In the genomic region with DNA sequence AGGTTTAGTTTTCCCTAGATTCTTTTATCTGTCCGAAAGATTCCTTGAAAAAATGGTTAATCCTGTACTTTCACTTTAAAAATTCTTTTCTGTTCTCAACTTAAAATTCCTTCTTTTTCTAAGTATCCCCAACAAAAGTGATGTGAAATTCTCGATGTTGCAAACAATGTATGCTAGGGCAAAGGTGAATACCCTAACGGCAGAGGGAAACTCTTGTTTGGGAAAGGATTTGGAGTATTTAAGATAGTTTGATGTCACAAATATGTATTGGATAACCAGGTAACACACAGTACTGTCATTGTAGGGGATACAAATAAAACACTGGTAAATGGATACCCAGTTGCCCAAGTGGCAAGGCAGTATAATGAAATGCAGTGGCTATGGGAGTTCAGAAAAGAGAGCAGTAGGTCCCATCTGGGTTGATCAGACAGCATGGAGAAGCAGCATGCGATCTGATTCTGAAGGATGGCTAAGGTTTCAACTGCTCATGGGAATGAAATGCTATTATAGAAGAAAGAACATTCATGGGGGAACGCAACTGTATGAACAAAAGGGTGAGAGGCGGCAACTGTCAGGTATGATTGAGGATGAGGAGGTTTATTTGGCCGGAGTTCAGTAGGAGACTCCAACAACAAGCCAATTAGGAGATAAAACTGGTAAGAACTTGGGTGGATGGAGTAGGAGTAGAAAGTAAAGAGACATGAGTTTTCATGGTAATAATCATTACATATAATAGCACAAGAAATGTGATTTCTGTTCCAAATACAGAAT, we compare ENCODE assay signal across 26 cellular contexts. TPM values are rescaled to one million over a fixed set of nuclear protein-coding genes. Genes with fewer than 3 reads are reported as not detected.
A peak's percentile ranks its signal among the peaks of the same experiment; 100 is the strongest.
DNase-seq lines count a peak whose midpoint lies in the region; ATAC-seq and TF ChIP-seq lines count a peak whose summit lies in the region.
"Had no signal": no experiment of that assay in that cellular context is flagged by ENCODE, and none has a peak within 500 bp of the region (broad histone marks: within the 10 kb centered on the region; RNA-seq: fewer than 3 reads in every experiment).

No MANE protein-coding gene starts in this region.

- no peak overlapping the region for H3K27ac ChIP-seq in CD4-positive, alpha-beta memory T cell (ENCODE audit: low read depth, low read length)
- H3K27ac ChIP-seq in parathyroid adenoma, result no peak overlapping the region
- H3K27ac ChIP-seq: 22Rv1, body of pancreas, coronary artery, thyroid gland, WERI-Rb-1 had no signal

- intact Hi-C loops in CD4-positive, alpha-beta memory T cell (cut with micrococcal nuclease), result loop anchor here (5.0 to 10.0 kb wide), 4 partner anchors 293 to 1035 kb away; a partner anchor contains a TSS

- no peaks in the 10 kb centered on the region for H3K27me3 ChIP-seq in CD4-positive, alpha-beta memory T cell (ENCODE audit: insufficient read depth, low read length)
- no peaks in the 10 kb centered on the region for H3K27me3 ChIP-seq in parathyroid adenoma (ENCODE audit: control insufficient read depth, insufficient read depth, low read length)
- H3K27me3 ChIP-seq: BE2C, body of pancreas, heart left ventricle, thyroid gland had no signal

- POLR2A ChIA-PET in CD4-positive, alpha-beta memory T cell (lab: Charles Lee; ENCODE audit: partially characterized antibody), result interaction anchor here (1.2 to 4.8 kb wide), 2 partner anchors 28 to 93 kb away, joined by 4 to 44 read pairs; no protein-coding TSS in a partner anchor

- no peak for TF ChIP-seq CTCF in parathyroid adenoma (IDR thresholded peaks at IDR 0.05)

- H3K9me3 ChIP-seq in CD4-positive, alpha-beta memory T cell (ENCODE audit: control insufficient read depth in 1 of 2, low read length in 2 of 2), result no peaks in the 10 kb centered on the region
- H3K9me3 ChIP-seq in T-helper 17 cell (ENCODE audit: control insufficient read depth, low read length, poor library complexity, severe bottlenecking), result no peaks in the 10 kb centered on the region
- no peaks in the 10 kb centered on the region for H3K9me3 ChIP-seq in parathyroid adenoma (ENCODE audit: control insufficient read depth, low read length)
- H3K9me3 ChIP-seq: BE2C, body of pancreas, heart left ventricle, thyroid gland had no signal

- H3K9ac ChIP-seq in parathyroid adenoma, result no peak overlapping the region

- CTCF ChIA-PET in CD4-positive, alpha-beta memory T cell (lab: Charles Lee; ENCODE audit: partially characterized antibody), result interaction anchor here (0.6 kb wide), 1 partner anchor 18 kb away, joined by 3 read pairs; no protein-coding TSS in a partner anchor

- no peaks in the 10 kb centered on the region for H3K27me3 Mint-ChIP-seq in CD4-positive, alpha-beta memory T cell
- H3K27me3 Mint-ChIP-seq in T-helper 17 cell, result no peaks in the 10 kb centered on the region
- H3K27me3 Mint-ChIP-seq in immature natural killer cell (ENCODE audit: low read depth in 3 of 3), result peaks cover 12 to 22% (median 13%) of the 10 kb centered on the region in 3 donors
- H3K27me3 Mint-ChIP-seq: activated CD4-positive, alpha-beta memory T cell treated with anti-CD3 and anti-CD28 coated beads for 36 hours; activated naive CD8-positive, alpha-beta T cell treated with anti-CD3 and anti-CD28 coated beads, Interleukin-2, amount 10 ng/mL, durations not matched to agents 7 days and 5 days had no signal

- ATAC-seq in T-helper 17 cell (no peak), HG03432 (IDR thresholded peaks at IDR 0.05; ENCODE audit: unreplicated experiment) (no peak)
- ATAC-seq: activated T-cell treated with anti-CD3 and anti-CD28 coated beads, Interleukin-2, amount 50 U/mL, for 4 hours; body of pancreas; heart left ventricle; sciatic nerve; stimulated activated effector memory CD8-positive, alpha-beta T cell treated with anti-CD3 and anti-CD28 coated beads, Interleukin-12 subunit alpha, Interleukin-12 subunit beta, amount 100 ng/mL, for 72 hours had no signal

- no peak overlapping the region for H2AFZ ChIP-seq in parathyroid adenoma

- H3K4me1 ChIP-seq in CD4-positive, alpha-beta memory T cell (ENCODE audit: insufficient read depth, low read length), result peaks cover 72% of the 10 kb centered on the region
- H3K4me1 ChIP-seq in parathyroid adenoma, result peaks cover 21% of the 10 kb centered on the region
- H3K4me1 ChIP-seq: BE2C had no signal

- DNase-seq in DMS 273 (lab: John Stamatoyannopoulos, UW; ENCODE audit: unreplicated experiment) (peak; percentile 3), DMS 273 treated with DMSO at 0.1 percent for 48 hours (lab: John Stamatoyannopoulos, UW) (no peak), T-helper 17 cell (no peak), SKM-1 (lab: John Stamatoyannopoulos, UW; ENCODE audit: unreplicated experiment) (no peak), immature natural killer cell (no peak)
- no peak for DNase-seq in CD4-positive, alpha-beta memory T cell
- DNase-seq: activated CD4-positive, alpha-beta memory T cell treated with anti-CD3 and anti-CD28 coated beads for 36 hours; activated naive CD8-positive, alpha-beta T cell treated with anti-CD3 and anti-CD28 coated beads, Interleukin-2, amount 10 ng/mL, durations not matched to agents 7 days and 5 days; activated T-cell treated with anti-CD3 and anti-CD28 coated beads, Interleukin-2, amount 50 U/mL, for 4 hours; BE2C; body of pancreas; GF-D8; H9; heart left ventricle; MM.1S; NCI-H2081; NCI-H526 treated with DMSO at 0.1 percent for 48 hours; SHP77 treated with DMSO at 0.1 percent for 48 hours; thyroid gland; WERI-Rb-1 had no signal

- peaks cover 4 to 30% of the 10 kb centered on the region in 2 donors for H3K36me3 Mint-ChIP-seq in CD4-positive, alpha-beta memory T cell
- peaks cover 8% of the 10 kb centered on the region for H3K36me3 Mint-ChIP-seq in T-helper 17 cell (ENCODE audit: low read depth)
- H3K36me3 Mint-ChIP-seq in immature natural killer cell, result no peaks in the 10 kb centered on the region

- H3K4me2 ChIP-seq in parathyroid adenoma (ENCODE audit: low read length), result no peak overlapping the region

- no peaks in the 10 kb centered on the region for H3K36me3 ChIP-seq in CD4-positive, alpha-beta memory T cell (ENCODE audit: insufficient read depth, low read length)
- H3K36me3 ChIP-seq in parathyroid adenoma (ENCODE audit: control insufficient read depth, insufficient read depth, low read length), result no peaks in the 10 kb centered on the region
- H3K36me3 ChIP-seq: heart left ventricle, thyroid gland had no signal

- H3K4me3 ChIP-seq in CD4-positive, alpha-beta memory T cell (ENCODE audit: low read length in 2 of 2), result no peak overlapping the region
- H3K4me3 ChIP-seq in parathyroid adenoma (ENCODE audit: low read depth, low read length), result peak overlapping the region; percentile 12
- H3K4me3 ChIP-seq: body of pancreas, coronary artery, heart left ventricle, thyroid gland had no signal

- peaks cover 18% of the 10 kb centered on the region for H3K79me2 ChIP-seq in parathyroid adenoma

- H3K4me3 Mint-ChIP-seq in CD4-positive, alpha-beta memory T cell, result peak overlapping the region in 2 of 8 donors; percentile 10 to 65
- H3K4me3 Mint-ChIP-seq in T-helper 17 cell (peak overlapping the region; percentile 19), immature natural killer cell (no peak overlapping the region)
- H3K4me3 Mint-ChIP-seq: activated CD4-positive, alpha-beta memory T cell treated with anti-CD3 and anti-CD28 coated beads for 36 hours; activated naive CD8-positive, alpha-beta T cell treated with anti-CD3 and anti-CD28 coated beads, Interleukin-2, amount 10 ng/mL, durations not matched to agents 7 days and 5 days; H9; stimulated activated effector memory CD8-positive, alpha-beta T cell treated with anti-CD3 and anti-CD28 coated beads, Interleukin-12 subunit alpha, Interleukin-12 subunit beta, amount 100 ng/mL, for 72 hours had no signal

- H3K27ac Mint-ChIP-seq in CD4-positive, alpha-beta memory T cell, result peak overlapping the region in 5 of 7 donors; percentile 22 to 100 (median 68)
- H3K27ac Mint-ChIP-seq in T-helper 17 cell (peak overlapping the region; percentile 83), immature natural killer cell (peak overlapping the region in 1 of 6 donors; percentile 20)
- H3K27ac Mint-ChIP-seq: H9 had no signal

- no peaks in the 10 kb centered on the region for H3K9me3 Mint-ChIP-seq in CD4-positive, alpha-beta memory T cell
- H3K9me3 Mint-ChIP-seq in immature natural killer cell, result no peaks in the 10 kb centered on the region
- H3K9me3 Mint-ChIP-seq: activated CD4-positive, alpha-beta memory T cell treated with anti-CD3 and anti-CD28 coated beads for 36 hours; activated naive CD8-positive, alpha-beta T cell treated with anti-CD3 and anti-CD28 coated beads, Interleukin-2, amount 10 ng/mL, durations not matched to agents 7 days and 5 days; activated T-cell treated with anti-CD3 and anti-CD28 coated beads, Interleukin-2, amount 50 U/mL, for 4 hours; stimulated activated effector memory CD8-positive, alpha-beta T cell treated with anti-CD3 and anti-CD28 coated beads, Interleukin-12 subunit alpha, Interleukin-12 subunit beta, amount 100 ng/mL, for 72 hours had no signal

- peaks cover 44 to 82% (median 60%) of the 10 kb centered on the region in 4 donors for H3K4me1 Mint-ChIP-seq in CD4-positive, alpha-beta memory T cell
- H3K4me1 Mint-ChIP-seq in T-helper 17 cell, result peaks cover 49% of the 10 kb centered on the region
- H3K4me1 Mint-ChIP-seq in immature natural killer cell, result peaks cover 43 to 44% of the 10 kb centered on the region in 2 donors

RNA-seq across cellular contexts. Expression of a gene that starts 3.2 kb away (rescaled TPM):
- total RNA-seq in CD4-positive, alpha-beta memory T cell, result 100 to 1,000 TPM; 105 to 112 TPM
- polyA plus RNA-seq in CD4-positive, alpha-beta memory T cell, result 10 to 100 TPM; 46.0 to 57.0 TPM
- 100 to 1,000 TPM; 178 to 189 TPM for total RNA-seq in T-helper 17 cell
- 10 to 100 TPM; 43.1 to 63.4 (median 50.5) TPM for polyA plus RNA-seq in immature natural killer cell
